In genomic region chr2:207334309-207334630, GRCh38 we compare ENCODE assay signal across 8 cellular contexts.
DNase-seq lines count a peak whose midpoint lies in the region; ATAC-seq and TF ChIP-seq lines count a peak whose summit lies in the region.

No MANE protein-coding gene starts in this region.

- TF ChIP-seq CTCF in PC-9 (conservative IDR thresholded peaks at IDR 0.05), result no peak
- TF ChIP-seq CTCF in smooth muscle cell (IDR thresholded peaks at IDR 0.05; ENCODE audit: borderline replicate concordance, insufficient read depth, poor library complexity, severe bottlenecking), result no peak

- H2AFZ ChIP-seq in PC-9 (peak overlapping the region; percentile 79), smooth muscle cell (ENCODE audit: low read depth) (peak overlapping the region; percentile 13)

- intact Hi-C loops in PC-9 (cut with micrococcal nuclease; ENCODE audit: unreplicated experiment), result loop anchor here (2.0 to 5.0 kb wide), 2 partner anchors 75 to 167 kb away; partner anchors contain the start of gene KLF7

- H3K9me3 ChIP-seq in PC-9 (ENCODE audit: insufficient read depth, low read depth) (no peaks in the 10 kb centered on the region), smooth muscle cell (replicated peaks; ENCODE audit: low read depth) (no peaks in the 10 kb centered on the region)

- no peaks in the 10 kb centered on the region for H3K79me2 ChIP-seq in PC-9 (ENCODE audit: low read depth)
- no peaks in the 10 kb centered on the region for H3K79me2 ChIP-seq in smooth muscle cell (ENCODE audit: low read depth)

- H3K4me2 ChIP-seq in PC-9 (peak overlapping the region; percentile 78), smooth muscle cell (peak overlapping the region; percentile 81)

- peaks cover 25% of the 10 kb centered on the region for H3F3A ChIP-seq in PC-9 (ENCODE audit: insufficient read depth, low read depth)
- peaks cover 38% of the 10 kb centered on the region for H3F3A ChIP-seq in smooth muscle cell (ENCODE audit: low read depth)

- BruUV-seq in PC-9 (replicated peaks; lab: Mats Ljungman, UMichigan), result no TSS peak

- H3K4me3 ChIP-seq in PC-9 (peak overlapping the region; percentile 48), smooth muscle cell (peak overlapping the region; percentile 30)

- DNase-seq in PC-9, result peak in 1 of 2 experiments; percentile 39
- peak; percentile 29 for DNase-seq in fibroblast of gingiva (ENCODE audit: low read depth)
- no peak for DNase-seq in smooth muscle cell (lab: John Stamatoyannopoulos, UW; ENCODE audit: unreplicated experiment)

- no peaks in the 10 kb centered on the region for H3K9me2 ChIP-seq in PC-9 (ENCODE audit: insufficient read depth)

- POLR2A ChIA-PET in PC-9 (lab: Charles Lee; ENCODE audit: unreplicated experiment), result interaction anchor here (0.5 to 1.0 kb wide), 4 partner anchors 168 to 364 kb away, joined by 4 to 8 read pairs (median 6); partner anchors contain the start of gene KLF7

- H3K36me3 ChIP-seq in PC-9 (ENCODE audit: low read depth) (no peaks in the 10 kb centered on the region), smooth muscle cell (ENCODE audit: low read depth) (no peaks in the 10 kb centered on the region)

- H3K27me3 ChIP-seq in PC-9 (ENCODE audit: insufficient read depth, low read depth) (no peaks in the 10 kb centered on the region), smooth muscle cell (ENCODE audit: low read depth) (no peaks in the 10 kb centered on the region)

- peak overlapping the region; percentile 96 for H3K9ac ChIP-seq in smooth muscle cell (ENCODE audit: low read depth)

- 8% methylated on average over 7 of the region's 7 CpGs for WGBS in smooth muscle cell (ENCODE audit: low lambda C conversion rate)

- CTCF ChIA-PET in PC-9 (lab: Charles Lee), result no interaction called here

- ATAC-seq in GM21619 (IDR thresholded peaks at IDR 0.05; ENCODE audit: unreplicated experiment) (peak; percentile 6), HG02678 (IDR thresholded peaks at IDR 0.05; ENCODE audit: unreplicated experiment) (no peak), HG03571 (IDR thresholded peaks at IDR 0.05; ENCODE audit: unreplicated experiment) (no peak), GM19463 (IDR thresholded peaks at IDR 0.05; ENCODE audit: unreplicated experiment) (no peak), GM18909 (IDR thresholded peaks at IDR 0.05; ENCODE audit: poor library complexity, unreplicated experiment) (no peak)

- H3K4me1 ChIP-seq in PC-9 (replicated peaks; ENCODE audit: insufficient read depth) (peaks cover 38% of the 10 kb centered on the region), smooth muscle cell (ENCODE audit: low read depth) (peaks cover 29% of the 10 kb centered on the region)

- H3K27ac ChIP-seq in PC-9 (peak overlapping the region; percentile 91), smooth muscle cell (ENCODE audit: low read depth) (peak overlapping the region; percentile 99)

- H4K20me1 ChIP-seq in PC-9 (ENCODE audit: insufficient read depth) (no peaks in the 10 kb centered on the region), smooth muscle cell (ENCODE audit: low read depth) (no peaks in the 10 kb centered on the region)
